Comparison of ENCODE assay signal across 11 cellular contexts in genomic region chr12:1213205-1213604, GRCh38.
"Had no signal": no experiment of that assay in that cellular context is flagged by ENCODE, and none has a peak within 500 bp of the region (broad histone marks: within the 10 kb centered on the region; RNA-seq: fewer than 3 reads in every experiment).

No MANE protein-coding gene starts in this region.

- H3K9me3 Mint-ChIP-seq: nephron progenitor cell, WTC11 had no signal

- H3K36me3 Mint-ChIP-seq: WTC11 had no signal

- DNase-seq: anterior cingulate cortex, dorsolateral prefrontal cortex, hypothalamus, psoas muscle, Right ventricle myocardium superior, spleen had no signal

- H3K4me3 Mint-ChIP-seq: activated naive CD8-positive, alpha-beta T cell; nephron progenitor cell; WTC11 had no signal

- H3K4me3 ChIP-seq: dorsolateral prefrontal cortex, Peyer's patch, psoas muscle, spleen, tibial nerve had no signal

- H3K27me3 Mint-ChIP-seq: activated naive CD8-positive, alpha-beta T cell had no signal

- H3K36me3 ChIP-seq: Peyer's patch had no signal

- H3K27me3 ChIP-seq: dorsolateral prefrontal cortex, Peyer's patch, spleen, tibial nerve had no signal

- H3K27ac Mint-ChIP-seq: activated naive CD8-positive, alpha-beta T cell; nephron progenitor cell; WTC11 had no signal

- H3K27ac ChIP-seq: dorsolateral prefrontal cortex, Peyer's patch, psoas muscle, spleen, tibial nerve had no signal

- H3K9me3 ChIP-seq: Peyer's patch, psoas muscle, spleen, tibial nerve had no signal
